15 cellular contexts compared by ENCODE assay signal in genomic region chr5:54514841-54515432, GRCh38. TPM values are rescaled to one million over a fixed set of nuclear protein-coding genes. Genes with fewer than 3 reads are reported as not detected.
A peak's percentile ranks its signal among the peaks of the same experiment; 100 is the strongest.
DNase-seq lines count a peak whose midpoint lies in the region; ATAC-seq and TF ChIP-seq lines count a peak whose summit lies in the region.
"Had no signal": no experiment of that assay in that cellular context is flagged by ENCODE, and none has a peak within 500 bp of the region (broad histone marks: within the 10 kb centered on the region; RNA-seq: fewer than 3 reads in every experiment).

No MANE protein-coding gene starts in this region.

- H3K36me3 Mint-ChIP-seq in brain (peaks cover 15% of the 10 kb centered on the region), mesothelial cell of epicardium (no peaks in the 10 kb centered on the region)
- H3K36me3 Mint-ChIP-seq in activated naive CD4-positive, alpha-beta T cell treated with anti-CD3 and anti-CD28 coated beads, Interleukin-2, amount 50 U/mL, for 72 hours = peaks cover 0 to 6% of the 10 kb centered on the region in 2 donors
- H3K36me3 Mint-ChIP-seq: natural killer cell had no signal

- H3K27me3 Mint-ChIP-seq in brain (peaks cover 7% of the 10 kb centered on the region), mesothelial cell of epicardium (ENCODE audit: low read depth) (no peaks in the 10 kb centered on the region)

- TF ChIP-seq CTCF in brain (conservative IDR thresholded peaks at IDR 0.05) (no peak), mesothelial cell of epicardium (IDR thresholded peaks at IDR 0.05; ENCODE audit: unreplicated experiment) (no peak)

- H3K9me3 Mint-ChIP-seq in brain (peaks cover 0 to 9% (median 0%) of the 10 kb centered on the region in 5 experiments), mesothelial cell of epicardium (no peaks in the 10 kb centered on the region)
- H3K9me3 Mint-ChIP-seq in activated naive CD4-positive, alpha-beta T cell treated with anti-CD3 and anti-CD28 coated beads, Interleukin-2, amount 50 U/mL, for 72 hours = no peaks in the 10 kb centered on the region
- H3K9me3 Mint-ChIP-seq: activated T-helper 1 cell treated with anti-CD3 and anti-CD28 coated beads, Interleukin-12 subunit alpha, Interleukin-12 subunit beta, Interleukin-2, Interleukin-4 antibody, amounts not matched to agents 30 ng/mL and 10 ng/mL and 1 ng/mL, durations not matched to agents 14 hours and 24 hours and 36 hours; central memory CD8-positive, alpha-beta T cell; natural killer cell had no signal

- H3K27ac Mint-ChIP-seq in brain = peak overlapping the region in 3 of 5 experiments; percentile 22 to 85 (median 74)
- H3K27ac Mint-ChIP-seq in mesothelial cell of epicardium = peak overlapping the region; percentile 55
- H3K27ac Mint-ChIP-seq in activated naive CD4-positive, alpha-beta T cell treated with anti-CD3 and anti-CD28 coated beads, Interleukin-2, amount 50 U/mL, for 72 hours = no peak overlapping the region
- H3K27ac Mint-ChIP-seq: activated T-helper 1 cell treated with anti-CD3 and anti-CD28 coated beads, Interleukin-12 subunit alpha, Interleukin-12 subunit beta, Interleukin-2, Interleukin-4 antibody, amounts not matched to agents 30 ng/mL and 10 ng/mL and 1 ng/mL, durations not matched to agents 14 hours and 24 hours and 36 hours; natural killer cell had no signal

- in situ Hi-C loops in ACHN (cut with HindIII; ENCODE audit: low pct_ligation_motif_present, low pct_unique_long_range_greater_than_20kb, low sequenced_read_pairs) = no loop called here

- DNase-seq in ACHN = peak; percentile 13
- DNase-seq in HCEC 1CT = peak; percentile 72
- DNase-seq in mesothelial cell of epicardium (ENCODE audit: low spot score in 2 of 2, unreplicated experiment in 2 of 2) = no peak
- no peak for DNase-seq in activated naive CD4-positive, alpha-beta T cell treated with anti-CD3 and anti-CD28 coated beads, Interleukin-2, amount 50 U/mL, for 72 hours (ENCODE audit: low spot score in 2 of 2)
- DNase-seq in SK-N-DZ (ENCODE audit: low spot score) = no peak
- DNase-seq: activated CD4-positive, alpha-beta T cell treated with anti-CD3 and anti-CD28 coated beads for 4 hours; natural killer cell had no signal

- H3K4me3 Mint-ChIP-seq in brain = peak overlapping the region in 3 of 5 experiments; percentile 18 to 64 (median 40)
- no peak overlapping the region for H3K4me3 Mint-ChIP-seq in mesothelial cell of epicardium
- H3K4me3 Mint-ChIP-seq: activated T-helper 1 cell treated with anti-CD3 and anti-CD28 coated beads, Interleukin-12 subunit alpha, Interleukin-12 subunit beta, Interleukin-2, Interleukin-4 antibody, amounts not matched to agents 30 ng/mL and 10 ng/mL and 1 ng/mL, durations not matched to agents 14 hours and 24 hours and 36 hours; central memory CD8-positive, alpha-beta T cell; natural killer cell had no signal

- H3K4me1 Mint-ChIP-seq in brain (peaks cover 32% of the 10 kb centered on the region), mesothelial cell of epicardium (peaks cover 31% of the 10 kb centered on the region)

- no peak for ATAC-seq in HG02973 (IDR thresholded peaks at IDR 0.05; ENCODE audit: unreplicated experiment)
- no peak for ATAC-seq in activated naive CD4-positive, alpha-beta T cell treated with anti-CD3 and anti-CD28 coated beads, Interleukin-2, amount 50 U/mL, for 72 hours
- no peak for ATAC-seq in GM21423 (IDR thresholded peaks at IDR 0.05; ENCODE audit: unreplicated experiment)
- ATAC-seq: K562, natural killer cell had no signal

RNA-seq across cellular contexts. Expression of gene SNX18, which starts 2.6 kb away (rescaled TPM):
- polyA plus RNA-seq in brain (ENCODE audit: insufficient read depth, low read depth, low replicate concordance) = 4.9 TPM
- total RNA-seq in mesothelial cell of epicardium = 17.2 to 18.6 TPM (median 18.1 TPM) in 3 replicates
- 1 to 10 TPM; 3.8 to 4.6 TPM for total RNA-seq in activated naive CD4-positive, alpha-beta T cell treated with anti-CD3 and anti-CD28 coated beads, Interleukin-2, amount 50 U/mL, for 72 hours
- polyA plus RNA-seq in SK-N-DZ (2014; cell fraction: cytosol; rRNA removed) = 4.9 and 5.2 TPM in 2 replicates
- 2.6 and 3.0 TPM in 2 replicates for polyA plus RNA-seq in SK-N-DZ (2014; cell fraction: nucleus; rRNA removed)

RNA-seq across cellular contexts. Expression of gene HSPB3, which starts 59.4 kb away (rescaled TPM):
- polyA plus RNA-seq in brain (ENCODE audit: insufficient read depth, low read depth, low replicate concordance) = 1.1 TPM
- total RNA-seq in mesothelial cell of epicardium = not detected in 3 replicates
- total RNA-seq in activated naive CD4-positive, alpha-beta T cell treated with anti-CD3 and anti-CD28 coated beads, Interleukin-2, amount 50 U/mL, for 72 hours = not detected
- polyA plus RNA-seq in SK-N-DZ (2014; cell fraction: cytosol; rRNA removed) = not detected in 2 replicates
- not detected in 2 replicates for polyA plus RNA-seq in SK-N-DZ (2014; cell fraction: nucleus; rRNA removed)
- total RNA-seq: activated T-helper 1 cell treated with anti-CD3 and anti-CD28 coated beads, Interleukin-12 subunit alpha, Interleukin-12 subunit beta, Interleukin-2, Interleukin-4 antibody, amounts not matched to agents 30 ng/mL and 10 ng/mL and 1 ng/mL, durations not matched to agents 14 hours and 24 hours and 36 hours; G401; natural killer cell; T-helper 1 cell treated with Interleukin-12 subunit alpha and Interleukin-12 subunit beta and Interleukin-4 antibody, amounts not matched to agents 30 ng/mL and 1 ng/mL, for 36 hours had no signal

Comparison
In these comparisons a context has a peak if more than half of its experiments do, and no peak if none do; other contexts are left out.
1. DNase-seq: peak in ACHN (single experiment) and HCEC 1CT (single experiment); none in mesothelial cell of epicardium (0 of 2), activated naive CD4-positive, alpha-beta T cell treated with anti-CD3 and anti-CD28 coated beads, Interleukin-2, amount 50 U/mL, for 72 hours (0 of 2) and SK-N-DZ (single experiment).
2. H3K27ac Mint-ChIP-seq: peak in brain (3 of 5) and mesothelial cell of epicardium (single experiment); none in activated naive CD4-positive, alpha-beta T cell treated with anti-CD3 and anti-CD28 coated beads, Interleukin-2, amount 50 U/mL, for 72 hours (0 of 2).